8 cellular contexts compared by ENCODE assay signal in genomic region chr1:208243522-208243850, GRCh38. TPM values are rescaled to one million over a fixed set of nuclear protein-coding genes. Genes with fewer than 3 reads are reported as not detected.
DNase-seq lines count a peak whose midpoint lies in the region; ATAC-seq and TF ChIP-seq lines count a peak whose summit lies in the region.

No MANE protein-coding gene starts in this region.

- H3K27me3 ChIP-seq in foreskin keratinocyte (peaks cover 1% of the 10 kb centered on the region), parathyroid adenoma (ENCODE audit: control insufficient read depth, insufficient read depth, low read length) (no peaks in the 10 kb centered on the region)

- ATAC-seq in foreskin keratinocyte (no peak), GM19035 (IDR thresholded peaks at IDR 0.05; ENCODE audit: unreplicated experiment) (no peak)

- H3K36me3 ChIP-seq in parathyroid adenoma (ENCODE audit: control insufficient read depth, insufficient read depth, low read length): no peaks in the 10 kb centered on the region

- H3K27ac ChIP-seq in foreskin keratinocyte: peak overlapping the region; percentile 51
- peak overlapping the region; percentile 80 for H3K27ac ChIP-seq in parathyroid adenoma

- H3K9ac ChIP-seq in parathyroid adenoma: no peak overlapping the region

- peak; percentile 66 for DNase-seq in activated effector memory CD4-positive, alpha-beta T cell treated with anti-CD3 and anti-CD28 coated beads, Interleukin-2, amount 50 U/mL, for 16 hours
- no peak for DNase-seq in activated effector memory CD4-positive, alpha-beta T cell treated with Interleukin-2 at 50 U/mL for 16 hours
- DNase-seq in activated CD4-positive, alpha-beta T cell treated with anti-CD3 and anti-CD28 coated beads, Interleukin-2, amount 50 U/mL, for 48 hours: peak; percentile 10 to 19
- DNase-seq in foreskin keratinocyte (no peak), cerebellum (ENCODE audit: low spot score) (no peak), GDM1 (lab: John Stamatoyannopoulos, UW) (no peak)

- TF ChIP-seq CTCF in foreskin keratinocyte (conservative IDR thresholded peaks at IDR 0.05) (no peak), parathyroid adenoma (IDR thresholded peaks at IDR 0.05) (no peak)

- peak overlapping the region; percentile 97 for H3K4me2 ChIP-seq in parathyroid adenoma (ENCODE audit: low read length)

- H2AFZ ChIP-seq in parathyroid adenoma: peak overlapping the region; percentile 78

- peak overlapping the region; percentile 82 for H3K4me3 ChIP-seq in parathyroid adenoma (ENCODE audit: low read depth, low read length)

- H3K4me1 ChIP-seq in foreskin keratinocyte: peaks cover 8% of the 10 kb centered on the region
- H3K4me1 ChIP-seq in parathyroid adenoma: no peaks in the 10 kb centered on the region

- no peaks in the 10 kb centered on the region for H3K79me2 ChIP-seq in parathyroid adenoma

- H3K9me3 ChIP-seq in parathyroid adenoma (ENCODE audit: control insufficient read depth, low read length): no peaks in the 10 kb centered on the region

RNA-seq across cellular contexts. Expression of gene PLXNA2, which starts 0.7 kb away (rescaled TPM):
- total RNA-seq in foreskin keratinocyte: 18.9 and 20.6 TPM in 2 replicates
- polyA plus RNA-seq in foreskin keratinocyte: 6.7 and 8.2 TPM in 2 replicates
- total RNA-seq in cerebellum: 45.1 TPM

Comparison
In these comparisons a context has a peak if more than half of its experiments do, and no peak if none do; other contexts are left out.
1. DNase-seq: peak in activated effector memory CD4-positive, alpha-beta T cell treated with anti-CD3 and anti-CD28 coated beads, Interleukin-2, amount 50 U/mL, for 16 hours (single experiment) and activated CD4-positive, alpha-beta T cell treated with anti-CD3 and anti-CD28 coated beads, Interleukin-2, amount 50 U/mL, for 48 hours (2 of 2); none in activated effector memory CD4-positive, alpha-beta T cell treated with Interleukin-2 at 50 U/mL for 16 hours (single experiment), foreskin keratinocyte (0 of 2), cerebellum (single experiment) and GDM1 (single experiment).